1 cellular context compared by ENCODE assay signal in the genomic region with DNA sequence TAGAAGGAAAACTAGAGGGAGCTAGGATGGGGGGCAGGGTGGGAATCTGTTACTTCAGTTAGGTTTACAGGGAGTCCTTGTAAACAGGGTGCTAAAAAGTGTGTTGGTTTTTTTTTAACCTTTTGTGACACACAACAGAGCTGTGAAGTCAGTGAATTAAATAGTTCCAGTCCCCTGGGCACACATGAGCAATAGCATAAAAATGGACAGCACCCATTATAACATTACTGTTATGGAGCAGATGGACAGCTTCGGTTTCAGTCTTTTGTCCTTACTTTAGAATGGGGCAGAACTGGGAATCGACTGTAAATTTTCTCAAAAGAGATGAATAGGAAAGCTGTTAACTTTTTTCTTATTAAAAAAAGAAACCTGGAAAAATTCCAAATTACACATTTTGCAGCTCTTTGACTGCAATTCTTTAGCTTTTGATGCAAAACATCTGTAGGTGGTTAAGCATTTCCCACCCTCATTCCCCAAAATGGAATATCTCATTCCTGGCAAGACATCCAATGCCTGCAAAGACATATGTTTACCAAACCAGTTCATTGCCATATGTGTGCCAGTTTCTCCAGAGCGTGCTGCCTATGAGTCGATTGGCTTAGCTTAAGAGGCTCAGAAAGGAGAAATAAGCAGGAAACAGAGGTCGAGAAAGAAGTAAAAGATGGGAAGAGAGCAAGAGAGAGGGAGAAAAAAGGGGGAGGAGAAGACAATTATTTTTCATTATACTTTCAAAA.
TF ChIP-seq lines count a peak whose summit lies in the region.

No MANE protein-coding gene starts in this region.

TF ChIP-seq in HEK293, 187 proteins besides CTCF, POLR2A, EP300 and RAD21 (continued from another document):
- no peak for TF ChIP-seq ZIC2 (tag by site-specific recombination; IDR thresholded peaks at IDR 0.05)
TF ChIP-seq in HEK293: peak in this region for 2.
